In genomic region chr14:22314183-22314820, GRCh38 we compare ENCODE assay signal across 8 cellular contexts.
A peak's percentile ranks its signal among the peaks of the same experiment; 100 is the strongest.
DNase-seq lines count a peak whose midpoint lies in the region; ATAC-seq and TF ChIP-seq lines count a peak whose summit lies in the region.

No MANE protein-coding gene starts in this region.

- no peaks in the 10 kb centered on the region for H3K4me1 ChIP-seq in heart left ventricle

- intact Hi-C loops in activated CD8-positive, alpha-beta T cell treated with anti-CD3 and anti-CD28 coated beads for 36 hours (cut with micrococcal nuclease), result no loop called here
- intact Hi-C loops in heart left ventricle (cut with DNase I), result loop anchor here in 3 of 10 donors (2.0 to 10.0 kb wide), 2 partner anchors 60 to 240 kb away; no protein-coding TSS in a partner anchor

- no peak for TF ChIP-seq CTCF in activated CD8-positive, alpha-beta T cell treated with anti-CD3 and anti-CD28 coated beads for 36 hours (IDR thresholded peaks at IDR 0.05)
- TF ChIP-seq CTCF in heart left ventricle (IDR thresholded peaks at IDR 0.05), result peak; percentile 56 to 74 (median 66)
- TF ChIP-seq CTCF in retinal pigment epithelial cell (conservative IDR thresholded peaks at IDR 0.05; ENCODE audit: low read depth, low read length), result peak; percentile 71

- no peak for ATAC-seq in activated T-cell treated with anti-CD3 and anti-CD28 coated beads, Interleukin-2, amount 50 U/mL, for 4 hours
- ATAC-seq in activated CD8-positive, alpha-beta T cell treated with anti-CD3 and anti-CD28 coated beads for 36 hours, result peak; percentile 45
- ATAC-seq in heart left ventricle, result peak in 3 of 4 donors; percentile 55 to 82 (median 69)
- no peak for ATAC-seq in HG03025 (IDR thresholded peaks at IDR 0.05; ENCODE audit: low FRiP score, unreplicated experiment)

- H3K27me3 Mint-ChIP-seq in activated T-cell treated with anti-CD3 and anti-CD28 coated beads, Interleukin-2, amount 50 U/mL, for 4 hours (ENCODE audit: low read depth), result no peaks in the 10 kb centered on the region
- no peaks in the 10 kb centered on the region for H3K27me3 Mint-ChIP-seq in activated CD8-positive, alpha-beta T cell treated with anti-CD3 and anti-CD28 coated beads for 36 hours

- DNase-seq in activated T-cell treated with anti-CD3 and anti-CD28 coated beads, Interleukin-2, amount 50 U/mL, for 4 hours, result no peak
- DNase-seq in activated T-cell treated with anti-CD3 and anti-CD28 coated beads, Interleukin-2, amount 50 U/mL, for 48 hours, result no peak
- peak; percentile 44 for DNase-seq in HCEC 1CT
- DNase-seq in NCI-H1694 treated with DMSO at 0.1 percent for 48 hours (lab: John Stamatoyannopoulos, UW), result peak; percentile 28
- no peak for DNase-seq in activated CD8-positive, alpha-beta T cell treated with anti-CD3 and anti-CD28 coated beads for 36 hours
- DNase-seq in heart left ventricle, result no peak
- DNase-seq in retinal pigment epithelial cell (ENCODE audit: low read depth), result no peak

- peak overlapping the region; percentile 65 for H3K4me3 Mint-ChIP-seq in activated T-cell treated with anti-CD3 and anti-CD28 coated beads, Interleukin-2, amount 50 U/mL, for 4 hours
- peak overlapping the region; percentile 47 for H3K4me3 Mint-ChIP-seq in activated CD8-positive, alpha-beta T cell treated with anti-CD3 and anti-CD28 coated beads for 36 hours

- WGBS in heart left ventricle, 4 donors, result 46 to 53% (median 48%) methylated on average over 6 of the region's 6 CpGs

- CTCF ChIA-PET in activated CD8-positive, alpha-beta T cell treated with anti-CD3 and anti-CD28 coated beads for 36 hours (lab: Charles Lee), result no interaction called here

- TF ChIP-seq POLR2A in heart left ventricle (IDR thresholded peaks at IDR 0.05), result no peak

- no peaks in the 10 kb centered on the region for H3K4me1 Mint-ChIP-seq in activated T-cell treated with anti-CD3 and anti-CD28 coated beads, Interleukin-2, amount 50 U/mL, for 4 hours (ENCODE audit: low read depth)
- H3K4me1 Mint-ChIP-seq in activated CD8-positive, alpha-beta T cell treated with anti-CD3 and anti-CD28 coated beads for 36 hours (ENCODE audit: low read depth), result no peaks in the 10 kb centered on the region

- H3K27ac ChIP-seq in heart left ventricle, result no peak overlapping the region

- H3K36me3 Mint-ChIP-seq in activated T-cell treated with anti-CD3 and anti-CD28 coated beads, Interleukin-2, amount 50 U/mL, for 4 hours (ENCODE audit: insufficient read depth), result no peaks in the 10 kb centered on the region
- no peaks in the 10 kb centered on the region for H3K36me3 Mint-ChIP-seq in activated CD8-positive, alpha-beta T cell treated with anti-CD3 and anti-CD28 coated beads for 36 hours (ENCODE audit: low read depth)

- H3K27ac Mint-ChIP-seq in activated CD8-positive, alpha-beta T cell treated with anti-CD3 and anti-CD28 coated beads for 36 hours, result peak overlapping the region; percentile 61

- no peaks in the 10 kb centered on the region for H3K9me3 ChIP-seq in heart left ventricle

- POLR2A ChIA-PET in activated CD8-positive, alpha-beta T cell treated with anti-CD3 and anti-CD28 coated beads for 36 hours (lab: Charles Lee), result no interaction called here

- no peaks in the 10 kb centered on the region for H3K9me3 Mint-ChIP-seq in activated T-cell treated with anti-CD3 and anti-CD28 coated beads, Interleukin-2, amount 50 U/mL, for 4 hours
- no peaks in the 10 kb centered on the region for H3K9me3 Mint-ChIP-seq in activated CD8-positive, alpha-beta T cell treated with anti-CD3 and anti-CD28 coated beads for 36 hours

- no peaks in the 10 kb centered on the region for H3K36me3 ChIP-seq in heart left ventricle

- H3K4me3 ChIP-seq in heart left ventricle (no peak overlapping the region), retinal pigment epithelial cell (ENCODE audit: low read length) (no peak overlapping the region)

- H3K27me3 ChIP-seq in heart left ventricle, result no peaks in the 10 kb centered on the region

Comparison
In these comparisons a context has a peak if more than half of its experiments do, and no peak if none do; other contexts are left out.
1. ATAC-seq: peak in activated CD8-positive, alpha-beta T cell treated with anti-CD3 and anti-CD28 coated beads for 36 hours (single experiment) and heart left ventricle (3 of 4); none in activated T-cell treated with anti-CD3 and anti-CD28 coated beads, Interleukin-2, amount 50 U/mL, for 4 hours (0 of 2) and HG03025 (single experiment).
2. DNase-seq: peak in HCEC 1CT (single experiment) and NCI-H1694 treated with DMSO at 0.1 percent for 48 hours (single experiment); none in activated T-cell treated with anti-CD3 and anti-CD28 coated beads, Interleukin-2, amount 50 U/mL, for 4 hours (single experiment), activated T-cell treated with anti-CD3 and anti-CD28 coated beads, Interleukin-2, amount 50 U/mL, for 48 hours (0 of 2), activated CD8-positive, alpha-beta T cell treated with anti-CD3 and anti-CD28 coated beads for 36 hours (single experiment), heart left ventricle (0 of 5) and retinal pigment epithelial cell (single experiment).